In genomic region chr1:234768569-234769283, GRCh38 we compare ENCODE assay signal across 13 cellular contexts.
DNase-seq lines count a peak whose midpoint lies in the region; ATAC-seq and TF ChIP-seq lines count a peak whose summit lies in the region.
"Had no signal": no experiment of that assay in that cellular context is flagged by ENCODE, and none has a peak within 500 bp of the region (broad histone marks: within the 10 kb centered on the region; RNA-seq: fewer than 3 reads in every experiment).

No MANE protein-coding gene starts in this region.

- H3K4me3 ChIP-seq in vagina = no peak overlapping the region
- H3K4me3 ChIP-seq: breast epithelium, upper lobe of right lung had no signal

- H3K36me3 Mint-ChIP-seq in activated naive CD8-positive, alpha-beta T cell treated with anti-CD3 and anti-CD28 coated beads, Interleukin-2, amount 10 ng/mL, durations not matched to agents 7 days and 5 days = peaks cover 2% of the 10 kb centered on the region

- peaks cover 3% of the 10 kb centered on the region for H3K27me3 Mint-ChIP-seq in activated naive CD8-positive, alpha-beta T cell treated with anti-CD3 and anti-CD28 coated beads, Interleukin-2, amount 10 ng/mL, durations not matched to agents 7 days and 5 days

- DNase-seq in GM10266 (ENCODE audit: extremely low spot score) (peak; percentile 14), omental fat pad (ENCODE audit: low spot score) (no peak), vagina (ENCODE audit: extremely low spot score in 2 of 2) (no peak), NAMALWA (ENCODE audit: low spot score) (no peak)
- DNase-seq in activated CD4-positive, alpha-beta T cell treated with anti-CD3 and anti-CD28 coated beads for 48 hours = peak; percentile 75
- no peak for DNase-seq in activated naive CD8-positive, alpha-beta T cell treated with anti-CD3 and anti-CD28 coated beads, Interleukin-2, amount 10 ng/mL, durations not matched to agents 7 days and 5 days
- DNase-seq in stimulated activated CD4-positive, alpha-beta T cell treated with anti-CD3 and anti-CD28 coated beads, Interleukin-2, amount 100 ng/mL, for 4 hours (ENCODE audit: low read depth) = peak; percentile 71
- DNase-seq: HFFc6, kidney glomerular epithelial cell, NCI-H2227 treated with DMSO at 0.1 percent for 48 hours, upper lobe of right lung had no signal

- peak overlapping the region; percentile 42 for H3K4me3 Mint-ChIP-seq in activated naive CD8-positive, alpha-beta T cell treated with anti-CD3 and anti-CD28 coated beads, Interleukin-2, amount 10 ng/mL, durations not matched to agents 7 days and 5 days
- H3K4me3 Mint-ChIP-seq: HFFc6 had no signal

- H3K4me1 Mint-ChIP-seq in activated naive CD8-positive, alpha-beta T cell treated with anti-CD3 and anti-CD28 coated beads, Interleukin-2, amount 10 ng/mL, durations not matched to agents 7 days and 5 days = peaks cover 61% of the 10 kb centered on the region

- POLR2A ChIA-PET in activated naive CD8-positive, alpha-beta T cell treated with anti-CD3 and anti-CD28 coated beads, Interleukin-2, amount 10 ng/mL, durations not matched to agents 7 days and 5 days (lab: Charles Lee) = interaction anchor here (1.0 to 2.6 kb wide), 6 partner anchors 11 to 157 kb away, joined by 3 to 15 read pairs (median 4); no protein-coding TSS in a partner anchor

- peaks cover 9% of the 10 kb centered on the region for H3K4me1 ChIP-seq in vagina
- H3K4me1 ChIP-seq: breast epithelium had no signal

- peaks cover 1% of the 10 kb centered on the region for H3K9me3 Mint-ChIP-seq in activated naive CD8-positive, alpha-beta T cell treated with anti-CD3 and anti-CD28 coated beads, Interleukin-2, amount 10 ng/mL, durations not matched to agents 7 days and 5 days
- H3K9me3 Mint-ChIP-seq: HFFc6 had no signal

- no peaks in the 10 kb centered on the region for H3K36me3 ChIP-seq in vagina
- H3K36me3 ChIP-seq: breast epithelium, upper lobe of right lung had no signal

- TF ChIP-seq POLR2A in vagina (IDR thresholded peaks at IDR 0.05) = no peak

- no peak overlapping the region for H3K27ac ChIP-seq in vagina
- H3K27ac ChIP-seq: breast epithelium, upper lobe of right lung had no signal

- peak; percentile 18 for ATAC-seq in activated naive CD8-positive, alpha-beta T cell treated with anti-CD3 and anti-CD28 coated beads, Interleukin-2, amount 10 ng/mL, durations not matched to agents 7 days and 5 days (ENCODE audit: low read depth)
- ATAC-seq in HG03175 (IDR thresholded peaks at IDR 0.05; ENCODE audit: unreplicated experiment) = no peak
- no peak for ATAC-seq in omental fat pad (ENCODE audit: low FRiP score)
- ATAC-seq: upper lobe of right lung had no signal

- H3K9me3 ChIP-seq in vagina = no peaks in the 10 kb centered on the region
- H3K9me3 ChIP-seq: breast epithelium, upper lobe of right lung had no signal

- H3K27ac Mint-ChIP-seq in activated naive CD8-positive, alpha-beta T cell treated with anti-CD3 and anti-CD28 coated beads, Interleukin-2, amount 10 ng/mL, durations not matched to agents 7 days and 5 days = peak overlapping the region; percentile 73
- H3K27ac Mint-ChIP-seq: HFFc6 had no signal

- intact Hi-C loops in vagina (cut with DNase I) = no loop called here

- H3K27me3 ChIP-seq in vagina = no peaks in the 10 kb centered on the region
- H3K27me3 ChIP-seq: breast epithelium, upper lobe of right lung had no signal

- TF ChIP-seq CTCF in GM10266 (IDR thresholded peaks at IDR 0.05; ENCODE audit: control insufficient read depth, insufficient read depth, low read depth, missing control alignments) = no peak
- no peak for TF ChIP-seq CTCF in omental fat pad (IDR thresholded peaks at IDR 0.05)
- TF ChIP-seq CTCF in vagina (IDR thresholded peaks at IDR 0.05) = no peak

Comparison
In these comparisons a context has a peak if more than half of its experiments do, and no peak if none do; other contexts are left out.
1. DNase-seq: peak in GM10266 (single experiment), activated CD4-positive, alpha-beta T cell treated with anti-CD3 and anti-CD28 coated beads for 48 hours (single experiment) and stimulated activated CD4-positive, alpha-beta T cell treated with anti-CD3 and anti-CD28 coated beads, Interleukin-2, amount 100 ng/mL, for 4 hours (single experiment); none in activated naive CD8-positive, alpha-beta T cell treated with anti-CD3 and anti-CD28 coated beads, Interleukin-2, amount 10 ng/mL, durations not matched to agents 7 days and 5 days (single experiment), omental fat pad (single experiment), vagina (0 of 2) and NAMALWA (single experiment).